Comparison of ENCODE assay signal across 1 cellular context in genomic region chrX:34557733-34558132, GRCh38.
TF ChIP-seq lines count a peak whose summit lies in the region.

No MANE protein-coding gene starts in this region.

TF ChIP-seq in WTC11, 78 proteins besides CTCF, POLR2A, EP300 and RAD21 (continued from another document):
- TF ChIP-seq STAT6 (CRISPR knock-in tag; conservative IDR thresholded peaks at IDR 0.05; ENCODE audit: low read depth) (no peak), ZNF219 (CRISPR knock-in tag; IDR thresholded peaks at IDR 0.05; ENCODE audit: borderline replicate concordance) (no peak), NR1H2 (CRISPR knock-in tag; IDR thresholded peaks at IDR 0.05) (no peak), NR2C2 (CRISPR knock-in tag; IDR thresholded peaks at IDR 0.05) (no peak), SMAD4 (CRISPR knock-in tag; IDR thresholded peaks at IDR 0.05) (no peak)
